Comparison of ENCODE assay signal across 15 cellular contexts in the genomic region with DNA sequence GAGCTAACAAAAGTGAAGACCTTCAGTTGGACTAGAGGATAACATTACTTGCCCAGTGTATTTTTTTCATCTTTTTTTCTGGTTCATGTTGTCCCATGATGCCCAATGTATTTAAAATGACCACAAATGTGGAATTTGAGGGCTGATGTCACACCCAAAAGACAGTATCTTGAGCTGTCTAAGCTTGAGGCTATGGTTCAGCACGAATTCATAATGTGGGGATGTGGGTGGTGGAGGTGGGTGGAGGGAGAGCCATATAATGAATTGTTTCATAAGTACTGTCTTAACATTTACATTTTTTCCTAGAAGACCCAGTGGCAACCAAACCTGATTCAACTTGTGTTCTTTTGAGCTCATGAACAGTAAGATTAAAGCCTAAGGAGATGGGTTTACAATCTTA. TPM values are rescaled to one million over a fixed set of nuclear protein-coding genes. Genes with fewer than 3 reads are reported as not detected.
DNase-seq lines count a peak whose midpoint lies in the region; TF ChIP-seq lines count a peak whose summit lies in the region.
"Had no signal": no experiment of that assay in that cellular context is flagged by ENCODE, and none has a peak within 500 bp of the region (broad histone marks: within the 10 kb centered on the region; RNA-seq: fewer than 3 reads in every experiment).

No MANE protein-coding gene starts in this region.

- no peak overlapping the region for H3K4me3 Mint-ChIP-seq in activated T-cell treated with anti-CD3 and anti-CD28 coated beads, Interleukin-2, amount 50 U/mL, for 24 hours
- H3K4me3 Mint-ChIP-seq in HFFc6, result no peak overlapping the region
- H3K4me3 Mint-ChIP-seq in activated T-helper 2 cell treated with anti-CD3 and anti-CD28 coated beads, Interferon-gamma antibody, Interleukin-2, Interleukin-4, amounts not matched to agents 10 μg/mL and 5 μg/mL and 100 μg/mL, durations not matched to agents 14 hours and 24 hours and 36 hours (ENCODE audit: low read depth), result no peak overlapping the region
- no peak overlapping the region for H3K4me3 Mint-ChIP-seq in Calu3 (ENCODE audit: low read depth, unreplicated experiment)
- H3K4me3 Mint-ChIP-seq: CD4-positive, alpha-beta T cell had no signal

- intact Hi-C loops in activated T-helper 2 cell treated with anti-CD3 and anti-CD28 coated beads, Interferon-gamma antibody, Interleukin-2, Interleukin-4, amounts not matched to agents 10 μg/mL and 5 μg/mL and 100 μg/mL, durations not matched to agents 14 hours and 24 hours and 36 hours (cut with micrococcal nuclease), result no loop called here
- intact Hi-C loops in Calu3 (cut with micrococcal nuclease; ENCODE audit: unreplicated experiment), result no loop called here

- H3K36me3 Mint-ChIP-seq in activated T-cell treated with anti-CD3 and anti-CD28 coated beads, Interleukin-2, amount 50 U/mL, for 24 hours (ENCODE audit: low read depth), result peaks cover 85% of the 10 kb centered on the region
- H3K36me3 Mint-ChIP-seq in HFFc6 (ENCODE audit: low read depth) (peaks cover 60% of the 10 kb centered on the region), Calu3 (ENCODE audit: insufficient read depth, unreplicated experiment) (peaks cover 12% of the 10 kb centered on the region)
- H3K36me3 Mint-ChIP-seq in activated T-helper 2 cell treated with anti-CD3 and anti-CD28 coated beads, Interferon-gamma antibody, Interleukin-2, Interleukin-4, amounts not matched to agents 10 μg/mL and 5 μg/mL and 100 μg/mL, durations not matched to agents 14 hours and 24 hours and 36 hours (ENCODE audit: low read depth), result peaks cover 68% of the 10 kb centered on the region

- H3K79me2 ChIP-seq in smooth muscle cell (ENCODE audit: low read depth), result no peaks in the 10 kb centered on the region
- peaks cover 2% of the 10 kb centered on the region for H3K79me2 ChIP-seq in osteoblast (ENCODE audit: insufficient read depth, low read length)

- H3K4me2 ChIP-seq in smooth muscle cell (no peak overlapping the region), osteoblast (ENCODE audit: insufficient read depth, low read length) (no peak overlapping the region)

- H3K27me3 Mint-ChIP-seq in activated T-cell treated with anti-CD3 and anti-CD28 coated beads, Interleukin-2, amount 50 U/mL, for 24 hours, result no peaks in the 10 kb centered on the region
- H3K27me3 Mint-ChIP-seq in HFFc6 (ENCODE audit: insufficient read depth) (peaks cover 2% of the 10 kb centered on the region), Calu3 (ENCODE audit: unreplicated experiment) (no peaks in the 10 kb centered on the region)
- H3K27me3 Mint-ChIP-seq in activated T-helper 2 cell treated with anti-CD3 and anti-CD28 coated beads, Interferon-gamma antibody, Interleukin-2, Interleukin-4, amounts not matched to agents 10 μg/mL and 5 μg/mL and 100 μg/mL, durations not matched to agents 14 hours and 24 hours and 36 hours (ENCODE audit: low read depth), result no peaks in the 10 kb centered on the region
- H3K27me3 Mint-ChIP-seq: CD4-positive, alpha-beta T cell had no signal

- H2AFZ ChIP-seq in smooth muscle cell (ENCODE audit: low read depth) (no peak overlapping the region), osteoblast (ENCODE audit: low read length) (no peak overlapping the region)

- peak overlapping the region; percentile 73 for H3K27ac Mint-ChIP-seq in activated T-cell treated with anti-CD3 and anti-CD28 coated beads, Interleukin-2, amount 50 U/mL, for 24 hours
- H3K27ac Mint-ChIP-seq in HFFc6 (peak overlapping the region; percentile 81), Calu3 (ENCODE audit: unreplicated experiment) (no peak overlapping the region)
- peak overlapping the region; percentile 69 for H3K27ac Mint-ChIP-seq in activated T-helper 2 cell treated with anti-CD3 and anti-CD28 coated beads, Interferon-gamma antibody, Interleukin-2, Interleukin-4, amounts not matched to agents 10 μg/mL and 5 μg/mL and 100 μg/mL, durations not matched to agents 14 hours and 24 hours and 36 hours
- H3K27ac Mint-ChIP-seq: CD4-positive, alpha-beta T cell had no signal

- DNase-seq in activated T-cell treated with anti-CD3 and anti-CD28 coated beads, Interleukin-2, amount 50 U/mL, for 24 hours, result no peak
- DNase-seq in activated T-cell treated with anti-CD3 and anti-CD28 coated beads, Interleukin-2, amount 50 U/mL, for 1 hour, result no peak
- no peak for DNase-seq in HFFc6
- DNase-seq in activated T-helper 2 cell treated with anti-CD3 and anti-CD28 coated beads, Interferon-gamma antibody, Interleukin-2, Interleukin-4, amounts not matched to agents 10 μg/mL and 5 μg/mL and 100 μg/mL, durations not matched to agents 14 hours and 24 hours and 36 hours (ENCODE audit: low spot score), result no peak
- no peak for DNase-seq in smooth muscle cell (lab: John Stamatoyannopoulos, UW; ENCODE audit: unreplicated experiment)
- no peak for DNase-seq in osteoblast (ENCODE audit: insufficient read length, low spot score, missing footprints)
- no peak for DNase-seq in Calu3
- DNase-seq: BE2C; CD4-positive, alpha-beta T cell; DMS79; MV-4-11; NCI-H1417; NCI-H187 treated with DMSO at 0.1 percent for 48 hours; NCI-H526 treated with DMSO at 0.1 percent for 48 hours; SHP77 had no signal

- H3F3A ChIP-seq in smooth muscle cell (ENCODE audit: low read depth), result peaks cover 16% of the 10 kb centered on the region

- H3K9me3 Mint-ChIP-seq in activated T-cell treated with anti-CD3 and anti-CD28 coated beads, Interleukin-2, amount 50 U/mL, for 24 hours, result no peaks in the 10 kb centered on the region
- H3K9me3 Mint-ChIP-seq in HFFc6 (no peaks in the 10 kb centered on the region), Calu3 (ENCODE audit: low read depth, unreplicated experiment) (no peaks in the 10 kb centered on the region)
- no peaks in the 10 kb centered on the region for H3K9me3 Mint-ChIP-seq in activated T-helper 2 cell treated with anti-CD3 and anti-CD28 coated beads, Interferon-gamma antibody, Interleukin-2, Interleukin-4, amounts not matched to agents 10 μg/mL and 5 μg/mL and 100 μg/mL, durations not matched to agents 14 hours and 24 hours and 36 hours
- H3K9me3 Mint-ChIP-seq: CD4-positive, alpha-beta T cell had no signal

- TF ChIP-seq CTCF in HFFc6 (IDR thresholded peaks at IDR 0.05) (no peak), smooth muscle cell (IDR thresholded peaks at IDR 0.05; ENCODE audit: borderline replicate concordance, insufficient read depth, poor library complexity, severe bottlenecking) (no peak), osteoblast (IDR thresholded peaks at IDR 0.05; ENCODE audit: extremely low read depth, low read depth, low read length) (no peak), Calu3 (IDR thresholded peaks at IDR 0.05; ENCODE audit: unreplicated experiment) (no peak)

- H4K20me1 ChIP-seq in smooth muscle cell (ENCODE audit: low read depth) (peaks cover 17% of the 10 kb centered on the region), osteoblast (ENCODE audit: insufficient read depth, low read length) (no peaks in the 10 kb centered on the region)

- H3K36me3 ChIP-seq in smooth muscle cell (ENCODE audit: low read depth), result peaks cover 13% of the 10 kb centered on the region
- peaks cover 39% of the 10 kb centered on the region for H3K36me3 ChIP-seq in osteoblast (ENCODE audit: insufficient read depth, low read length)

- no peak overlapping the region for H3K4me3 ChIP-seq in smooth muscle cell
- H3K4me3 ChIP-seq in osteoblast (ENCODE audit: insufficient read depth, low read length), result no peak overlapping the region

- CTCF ChIA-PET in Calu3 (lab: Charles Lee), result no interaction called here

- H3K4me1 Mint-ChIP-seq in activated T-cell treated with anti-CD3 and anti-CD28 coated beads, Interleukin-2, amount 50 U/mL, for 24 hours (ENCODE audit: low read depth), result peaks cover 19% of the 10 kb centered on the region
- H3K4me1 Mint-ChIP-seq in HFFc6 (ENCODE audit: low read depth) (peaks cover 76% of the 10 kb centered on the region), Calu3 (ENCODE audit: low read depth, unreplicated experiment) (no peaks in the 10 kb centered on the region)
- peaks cover 24% of the 10 kb centered on the region for H3K4me1 Mint-ChIP-seq in activated T-helper 2 cell treated with anti-CD3 and anti-CD28 coated beads, Interferon-gamma antibody, Interleukin-2, Interleukin-4, amounts not matched to agents 10 μg/mL and 5 μg/mL and 100 μg/mL, durations not matched to agents 14 hours and 24 hours and 36 hours (ENCODE audit: low read depth)

- peak overlapping the region; percentile 9 for H3K27ac ChIP-seq in smooth muscle cell (ENCODE audit: low read depth)
- H3K27ac ChIP-seq in osteoblast (ENCODE audit: low read depth, low read length), result no peak overlapping the region

- H3K27me3 ChIP-seq in smooth muscle cell (ENCODE audit: low read depth) (no peaks in the 10 kb centered on the region), osteoblast (ENCODE audit: insufficient read depth, low read length) (no peaks in the 10 kb centered on the region)
- H3K27me3 ChIP-seq: BE2C had no signal

- 0% methylated on average over 1 of the region's 1 CpG for WGBS in smooth muscle cell (ENCODE audit: low lambda C conversion rate)

- BruUV-seq in Calu3 (replicated peaks; lab: Mats Ljungman, UMichigan), result no TSS peak

- no peak overlapping the region for H3K9ac ChIP-seq in smooth muscle cell (ENCODE audit: low read depth)

- H3K4me1 ChIP-seq in smooth muscle cell (ENCODE audit: low read depth) (peaks cover 6% of the 10 kb centered on the region), osteoblast (ENCODE audit: insufficient read depth, low read length) (peaks cover 11% of the 10 kb centered on the region)
- H3K4me1 ChIP-seq: BE2C had no signal

- H3K9me3 ChIP-seq in smooth muscle cell (replicated peaks; ENCODE audit: low read depth) (no peaks in the 10 kb centered on the region), osteoblast (ENCODE audit: low read depth, low read length) (no peaks in the 10 kb centered on the region)
- H3K9me3 ChIP-seq: BE2C had no signal

RNA-seq across cellular contexts. Expression of a gene that starts 37.5 kb away (rescaled TPM):
- total RNA-seq in HFFc6 (2021; fragmentation: NEBNext Ultra II Directional; extraction: Animal tissue kit (Norgen Biotek cat#: 25700)), result 10 to 100 TPM; 20.8 to 26.0 (median 24.2) TPM
- total RNA-seq in activated T-helper 2 cell treated with anti-CD3 and anti-CD28 coated beads, Interferon-gamma antibody, Interleukin-2, Interleukin-4, amounts not matched to agents 10 μg/mL and 5 μg/mL and 100 μg/mL, durations not matched to agents 14 hours and 24 hours and 36 hours, result 3.6 and 4.5 TPM in 2 replicates
- total RNA-seq in smooth muscle cell (25.2 and 29.6 TPM in 2 replicates), osteoblast (30.0 and 30.1 TPM in 2 replicates), Calu3 (2022) (5.0 and 5.2 TPM in 2 replicates)
- 31.5 and 33.6 TPM in 2 replicates for polyA plus RNA-seq in smooth muscle cell
